ENCODE assay signal across 8 cellular contexts in the genomic region with DNA sequence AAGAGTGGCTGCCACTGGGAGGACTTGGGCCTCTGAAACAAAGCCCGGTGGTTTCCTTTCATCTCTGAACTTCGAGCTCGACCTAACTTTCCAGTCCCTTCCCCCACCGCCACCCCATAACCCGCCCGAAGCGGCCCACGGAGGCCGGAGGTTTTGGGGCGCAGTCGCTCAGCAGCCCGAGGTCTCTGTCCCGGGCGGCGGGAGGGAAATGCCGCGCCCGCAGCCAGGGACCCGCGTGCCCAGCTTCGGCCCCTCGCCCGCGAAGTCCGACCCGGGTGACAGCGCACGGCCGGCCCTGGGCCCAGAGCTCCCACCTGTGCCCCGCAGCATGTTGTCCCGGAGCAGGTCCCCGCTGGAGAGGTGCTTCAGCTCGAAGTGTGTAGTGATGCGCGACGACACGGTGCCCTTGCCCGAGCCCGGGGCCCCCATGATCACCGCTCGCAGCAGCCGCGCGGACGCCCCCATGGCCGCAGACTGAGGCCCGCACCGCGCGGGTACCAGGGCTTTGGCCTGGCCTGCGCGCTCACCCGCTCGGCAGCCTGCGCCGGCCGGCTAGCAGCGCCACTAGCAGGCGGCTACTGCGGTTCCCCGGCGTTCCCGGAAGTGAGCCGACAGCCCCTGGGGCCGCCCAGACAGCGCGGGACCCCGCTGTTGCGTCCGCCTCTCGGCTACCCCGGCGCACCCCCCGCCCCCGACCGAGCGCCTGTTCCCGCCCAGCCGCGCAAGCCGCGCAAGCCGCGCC. TPM values are rescaled to one million over a fixed set of nuclear protein-coding genes. Genes with fewer than 3 reads are reported as not detected.
A peak's percentile ranks its signal among the peaks of the same experiment; 100 is the strongest.
DNase-seq lines count a peak whose midpoint lies in the region; ATAC-seq, FAIRE-seq and TF ChIP-seq lines count a peak whose summit lies in the region.

Gene AK3 (minus strand): TSS at position 580 of the 742 bp plus-strand sequence. CDS start 115 bp downstream, at position 465.

- no peaks in the 10 kb centered on the region for H3K27me3 ChIP-seq in OCI-LY1 (ENCODE audit: insufficient read depth, low read length)
- no peaks in the 10 kb centered on the region for H3K27me3 ChIP-seq in mucosa of rectum (ENCODE audit: control insufficient read depth in 2 of 2, insufficient read depth in 2 of 2, low read length in 2 of 2)

- H3K4me1 ChIP-seq in OCI-LY1 (ENCODE audit: insufficient read depth, low read length, severe bottlenecking) (peaks cover 35% of the 10 kb centered on the region), mucosa of rectum (ENCODE audit: control insufficient read depth in 2 of 2, insufficient read depth in 2 of 2, low read length in 2 of 2) (peaks cover 6 to 13% of the 10 kb centered on the region in 2 donors)

- peak within 1 kb of the TSS; percentile 79 for H3K9ac ChIP-seq in OCI-LY1 (ENCODE audit: low read length)
- H3K9ac ChIP-seq in mucosa of rectum (ENCODE audit: low read depth in 1 of 2, low read length in 2 of 2) = peak within 1 kb of the TSS; percentile 95 to 99

- H3F3A ChIP-seq in OCI-LY1 (ENCODE audit: insufficient read depth, low read length) = no peaks in the 10 kb centered on the region

- H3K36me3 ChIP-seq in OCI-LY1 (ENCODE audit: insufficient read depth, low read length) (peaks cover 16% of the 10 kb centered on the region; the same call in 1 of the 2 replicates), mucosa of rectum (ENCODE audit: control insufficient read depth in 2 of 2, insufficient read depth in 2 of 2, low read length in 2 of 2) (no peaks in the 10 kb centered on the region)

- H3K9me2 ChIP-seq in OCI-LY1 (ENCODE audit: low read depth, low read length) = no peaks in the 10 kb centered on the region

- H3K27ac ChIP-seq in OCI-LY1 (ENCODE audit: low read depth, low read length, poor library complexity, severe bottlenecking) = peak within 1 kb of the TSS; percentile 58
- peak within 1 kb of the TSS; percentile 97 to 99 for H3K27ac ChIP-seq in mucosa of rectum (ENCODE audit: low read depth in 2 of 2, low read length in 2 of 2)

- H2AFZ ChIP-seq in OCI-LY1 (ENCODE audit: low read length) = 0 out of 2 replicates have a peak within 1 kb of the TSS, but pooled peaks have one; percentile 7

- no peak for FAIRE-seq in D721Med (lab: Jason Lieb, UNC)

- peaks cover 45% of the 10 kb centered on the region for H3K79me2 ChIP-seq in OCI-LY1 (ENCODE audit: insufficient read depth, low read length)

- peak within 1 kb of the TSS; percentile 79 for H3K4me2 ChIP-seq in OCI-LY1 (ENCODE audit: low read length)

- peak within 1 kb of the TSS; percentile 80 for H3K4me3 ChIP-seq in OCI-LY1 (ENCODE audit: low read depth, low read length, poor library complexity, severe bottlenecking)
- peak within 1 kb of the TSS; percentile 77 for H3K4me3 ChIP-seq in epithelial cell of proximal tubule (ENCODE audit: low read depth, low read length)
- H3K4me3 ChIP-seq in mucosa of rectum (ENCODE audit: low read length in 2 of 2) = peak within 1 kb of the TSS; percentile 87 to 93

- ATAC-seq in GM21360 (IDR thresholded peaks at IDR 0.05; ENCODE audit: unreplicated experiment) = peak; percentile 87

- no peaks in the 10 kb centered on the region for H4K20me1 ChIP-seq in OCI-LY1 (ENCODE audit: insufficient read depth, low read length)

- TF ChIP-seq CTCF in D721Med (IDR thresholded peaks at IDR 0.05; ENCODE audit: insufficient read depth, missing control alignments) (peak; percentile 27), OCI-LY1 (IDR thresholded peaks at IDR 0.05; ENCODE audit: low read length) (peak; percentile 31), epithelial cell of proximal tubule (conservative IDR thresholded peaks at IDR 0.05; ENCODE audit: low read depth, low read length) (no peak)

- H3K9me3 ChIP-seq in OCI-LY1 (ENCODE audit: low read length) (no peaks in the 10 kb centered on the region), mucosa of rectum (ENCODE audit: control insufficient read depth in 2 of 2, low read length in 2 of 2) (no peaks in the 10 kb centered on the region)

- peak; percentile 67 for DNase-seq in D721Med (ENCODE audit: insufficient read length, low spot score)
- peak; percentile 82 for DNase-seq in HT1080 (ENCODE audit: low read depth)
- DNase-seq in activated T-cell treated with anti-CD3 and anti-CD28 coated beads for 48 hours (ENCODE audit: low read depth) = peak; percentile 87
- no peak for DNase-seq in epithelial cell of proximal tubule (ENCODE audit: low read depth)
- peak; percentile 90 for DNase-seq in stimulated activated CD8-positive, alpha-beta memory T cell treated with anti-CD3 and anti-CD28 coated beads, Interleukin-4, amount 100 ng/mL, for 48 hours

RNA-seq across cellular contexts. Expression of gene AK3, which starts in this region (rescaled TPM):
- total RNA-seq in HT1080 (2014; rRNA removed; shearing (Covaris generic)) = 55.9 and 88.8 TPM in 2 replicates
- polyA plus RNA-seq in HT1080 (2015; cell fraction: cytosol; rRNA removed) = 39.9 and 50.4 TPM in 2 replicates
- polyA plus RNA-seq in HT1080 (2015; cell fraction: nucleus; rRNA removed) = 24.0 and 24.3 TPM in 2 replicates
- 49.1 and 59.4 TPM in 2 replicates for total RNA-seq in epithelial cell of proximal tubule
